Comparison of ENCODE assay signal across 17 cellular contexts in genomic region chr7:40723829-40724228, GRCh38.
DNase-seq lines count a peak whose midpoint lies in the region; ATAC-seq and TF ChIP-seq lines count a peak whose summit lies in the region.
"Had no signal": no experiment of that assay in that cellular context is flagged by ENCODE, and none has a peak within 500 bp of the region (broad histone marks: within the 10 kb centered on the region; RNA-seq: fewer than 3 reads in every experiment).

No MANE protein-coding gene starts in this region.

- intact Hi-C loops in Calu3 (cut with micrococcal nuclease; ENCODE audit: unreplicated experiment), result no loop called here

- no peaks in the 10 kb centered on the region for H3K9me2 ChIP-seq in SK-N-SH

- no TSS peak for BruUV-seq in Calu3 (replicated peaks; lab: Mats Ljungman, UMichigan)

- H3K4me3 Mint-ChIP-seq in brain (no peak overlapping the region), osteocyte (ENCODE audit: unreplicated experiment) (no peak overlapping the region), Calu3 (ENCODE audit: low read depth, unreplicated experiment) (no peak overlapping the region)
- H3K4me3 Mint-ChIP-seq: CD14-positive monocyte; CD8-positive, alpha-beta T cell; HFFc6 had no signal

- peaks cover 37% of the 10 kb centered on the region for H3F3A ChIP-seq in SK-N-SH (replicated peaks; ENCODE audit: insufficient read depth)

- no peak overlapping the region for H3K9ac ChIP-seq in SK-N-SH

- H3K9me3 Mint-ChIP-seq in brain (no peaks in the 10 kb centered on the region), osteocyte (ENCODE audit: unreplicated experiment) (no peaks in the 10 kb centered on the region), Calu3 (ENCODE audit: low read depth, unreplicated experiment) (no peaks in the 10 kb centered on the region)
- H3K9me3 Mint-ChIP-seq: CD8-positive, alpha-beta T cell; HFFc6 had no signal

- TF ChIP-seq EP300 in SK-N-SH (IDR thresholded peaks at IDR 0.05; ENCODE audit: borderline replicate concordance in 1 of 2, low read depth in 1 of 2, low read length in 1 of 2), result peak in 1 of 2 experiments; percentile 75; a peak in 2 of 4 replicates

- no peak overlapping the region for H3K4me2 ChIP-seq in SK-N-SH

- WGBS in SK-N-SH (ENCODE audit: low lambda C conversion rate), result 73% methylated on average over 2 of the region's 2 CpGs

- H3K36me3 ChIP-seq in SK-N-SH (replicated peaks in 1 of 2; ENCODE audit: control insufficient read depth in 1 of 2, insufficient read depth in 2 of 2, low read length in 1 of 2), result peaks cover 0 to 11% of the 10 kb centered on the region in 2 experiments
- H3K36me3 ChIP-seq: BE2C had no signal

- H3K36me3 Mint-ChIP-seq in brain (no peaks in the 10 kb centered on the region), osteocyte (ENCODE audit: unreplicated experiment) (no peaks in the 10 kb centered on the region), Calu3 (ENCODE audit: insufficient read depth, unreplicated experiment) (no peaks in the 10 kb centered on the region)
- H3K36me3 Mint-ChIP-seq: CD14-positive monocyte; CD8-positive, alpha-beta T cell had no signal

- no peak overlapping the region for H3K4me3 ChIP-seq in SK-N-SH (ENCODE audit: low read depth in 2 of 2, low read length in 1 of 2)

- TF ChIP-seq CTCF in SK-N-SH (IDR thresholded peaks at IDR 0.05) (no peak), brain (conservative IDR thresholded peaks at IDR 0.05) (no peak), osteocyte (IDR thresholded peaks at IDR 0.05) (no peak), Calu3 (IDR thresholded peaks at IDR 0.05; ENCODE audit: unreplicated experiment) (no peak)

- DNase-seq in SK-N-SH (no peak), fibroblast of gingiva (ENCODE audit: low read depth) (peak; percentile 33), osteocyte (ENCODE audit: extremely low spot score, unreplicated experiment) (no peak), Calu3 (no peak), DMS53 treated with DMSO at 0.1 percent for 48 hours (lab: John Stamatoyannopoulos, UW; ENCODE audit: unreplicated experiment) (no peak), left lobe of liver (ENCODE audit: low spot score) (no peak), C1 segment of cervical spinal cord (lab: John Stamatoyannopoulos, UW) (no peak)
- DNase-seq: BE2C; CD8-positive, alpha-beta T cell; COR-L47; DMS53; GOT3; HCEC 1CT; HFFc6 had no signal

- H3K27ac ChIP-seq in SK-N-SH (ENCODE audit: low read depth in 2 of 2, low read length in 1 of 2), result peak overlapping the region; percentile 89 to 96; a peak in 3 of 4 replicates

- TF ChIP-seq RAD21 in SK-N-SH (IDR thresholded peaks at IDR 0.05; ENCODE audit: low read length), result no peak

- H3K79me2 ChIP-seq in SK-N-SH (ENCODE audit: insufficient read depth), result peaks cover 43% of the 10 kb centered on the region

- H3K4me1 Mint-ChIP-seq in brain (peaks cover 28% of the 10 kb centered on the region), osteocyte (ENCODE audit: unreplicated experiment) (peaks cover 48% of the 10 kb centered on the region), Calu3 (ENCODE audit: low read depth, unreplicated experiment) (no peaks in the 10 kb centered on the region)
- H3K4me1 Mint-ChIP-seq: CD14-positive monocyte had no signal

- no peaks in the 10 kb centered on the region for H3K9me3 ChIP-seq in SK-N-SH
- H3K9me3 ChIP-seq: BE2C had no signal

- H3K27me3 ChIP-seq in SK-N-SH (ENCODE audit: insufficient read depth), result no peaks in the 10 kb centered on the region
- H3K27me3 ChIP-seq: BE2C had no signal

- H3K27ac Mint-ChIP-seq in brain (peak overlapping the region in 3 of 5 experiments; percentile 10 to 29 (median 18)), osteocyte (ENCODE audit: unreplicated experiment) (peak overlapping the region; percentile 60), Calu3 (ENCODE audit: unreplicated experiment) (no peak overlapping the region)
- H3K27ac Mint-ChIP-seq: CD14-positive monocyte; CD8-positive, alpha-beta T cell; HFFc6 had no signal

- H4K20me1 ChIP-seq in SK-N-SH (ENCODE audit: insufficient read depth), result no peaks in the 10 kb centered on the region

- peaks cover 20 to 30% of the 10 kb centered on the region in 2 experiments for H3K4me1 ChIP-seq in SK-N-SH (ENCODE audit: control insufficient read depth in 1 of 2, insufficient read depth in 2 of 2, low read depth in 1 of 2, low read length in 1 of 2)

- CTCF ChIA-PET in SK-N-SH (lab: Yijun Ruan, JAX) (no interaction called here), Calu3 (lab: Charles Lee) (no interaction called here)

- POLR2A ChIA-PET in SK-N-SH (lab: Yijun Ruan, JAX), result interaction anchor here (0.6 kb wide), 1 partner anchor 406 kb away, joined by 3 read pairs; no protein-coding TSS in a partner anchor

- no peak for ATAC-seq in left lobe of liver
- ATAC-seq: CD8-positive, alpha-beta T cell; HepG2 had no signal

- no peak overlapping the region for H2AFZ ChIP-seq in SK-N-SH (ENCODE audit: low read depth)

- H3K27me3 Mint-ChIP-seq in brain (no peaks in the 10 kb centered on the region), osteocyte (ENCODE audit: unreplicated experiment) (no peaks in the 10 kb centered on the region), Calu3 (ENCODE audit: unreplicated experiment) (no peaks in the 10 kb centered on the region)

TF ChIP-seq in SK-N-SH, 30 proteins besides CTCF, POLR2A, EP300 and RAD21:
- TF ChIP-seq PBX3 (IDR thresholded peaks at IDR 0.05), result 0 out of 2 replicates have a peak, but pooled peaks have one; percentile 19
- peak; percentile 17 for TF ChIP-seq CHD2 (IDR thresholded peaks at IDR 0.05; ENCODE audit: low read length, partially characterized antibody)
- no peak for TF ChIP-seq ELF1 (IDR thresholded peaks at IDR 0.05)
- peak; percentile 70 for TF ChIP-seq TCF12 (IDR thresholded peaks at IDR 0.05)
TF ChIP-seq in SK-N-SH: peak in this region for 3.
